In the genomic region with DNA sequence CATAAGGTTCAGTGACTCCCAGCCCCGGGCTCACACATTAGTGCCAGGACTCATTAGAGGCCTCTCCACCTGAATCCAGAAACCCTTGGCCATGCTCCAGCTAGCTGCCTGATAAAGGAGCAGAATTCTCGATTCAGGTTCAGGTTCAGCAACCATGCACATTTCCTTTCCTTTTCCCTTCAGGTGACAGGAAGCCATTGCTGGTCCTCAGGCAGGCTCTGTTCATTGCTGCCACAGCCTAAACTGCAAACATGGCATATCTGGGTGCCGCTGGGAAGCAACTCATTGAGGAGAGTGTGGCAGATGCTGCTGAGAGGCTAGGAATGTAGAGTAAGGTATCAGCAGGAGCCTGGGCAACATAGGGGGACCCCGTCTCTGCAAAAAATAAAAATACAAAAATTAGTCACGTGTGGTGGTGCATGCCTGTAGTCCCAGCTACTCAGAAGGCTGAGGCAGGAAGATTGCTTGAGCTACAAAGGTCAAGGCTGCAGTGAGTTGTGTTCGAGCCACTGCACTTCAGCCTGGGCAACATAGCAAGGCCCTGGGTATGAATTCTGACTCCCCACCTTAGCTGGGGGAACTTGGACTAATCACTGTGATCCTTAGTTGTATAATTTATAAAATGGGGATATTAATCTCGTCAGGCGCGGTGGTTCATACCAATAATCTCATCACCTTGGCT, we compare ENCODE assay signal across 1 cellular context.
TF ChIP-seq lines count a peak whose summit lies in the region.

No MANE protein-coding gene starts in this region.

TF ChIP-seq in Ishikawa, 13 proteins besides CTCF, POLR2A, EP300 and RAD21 (continued from another document):
- TF ChIP-seq, protein P1, sequence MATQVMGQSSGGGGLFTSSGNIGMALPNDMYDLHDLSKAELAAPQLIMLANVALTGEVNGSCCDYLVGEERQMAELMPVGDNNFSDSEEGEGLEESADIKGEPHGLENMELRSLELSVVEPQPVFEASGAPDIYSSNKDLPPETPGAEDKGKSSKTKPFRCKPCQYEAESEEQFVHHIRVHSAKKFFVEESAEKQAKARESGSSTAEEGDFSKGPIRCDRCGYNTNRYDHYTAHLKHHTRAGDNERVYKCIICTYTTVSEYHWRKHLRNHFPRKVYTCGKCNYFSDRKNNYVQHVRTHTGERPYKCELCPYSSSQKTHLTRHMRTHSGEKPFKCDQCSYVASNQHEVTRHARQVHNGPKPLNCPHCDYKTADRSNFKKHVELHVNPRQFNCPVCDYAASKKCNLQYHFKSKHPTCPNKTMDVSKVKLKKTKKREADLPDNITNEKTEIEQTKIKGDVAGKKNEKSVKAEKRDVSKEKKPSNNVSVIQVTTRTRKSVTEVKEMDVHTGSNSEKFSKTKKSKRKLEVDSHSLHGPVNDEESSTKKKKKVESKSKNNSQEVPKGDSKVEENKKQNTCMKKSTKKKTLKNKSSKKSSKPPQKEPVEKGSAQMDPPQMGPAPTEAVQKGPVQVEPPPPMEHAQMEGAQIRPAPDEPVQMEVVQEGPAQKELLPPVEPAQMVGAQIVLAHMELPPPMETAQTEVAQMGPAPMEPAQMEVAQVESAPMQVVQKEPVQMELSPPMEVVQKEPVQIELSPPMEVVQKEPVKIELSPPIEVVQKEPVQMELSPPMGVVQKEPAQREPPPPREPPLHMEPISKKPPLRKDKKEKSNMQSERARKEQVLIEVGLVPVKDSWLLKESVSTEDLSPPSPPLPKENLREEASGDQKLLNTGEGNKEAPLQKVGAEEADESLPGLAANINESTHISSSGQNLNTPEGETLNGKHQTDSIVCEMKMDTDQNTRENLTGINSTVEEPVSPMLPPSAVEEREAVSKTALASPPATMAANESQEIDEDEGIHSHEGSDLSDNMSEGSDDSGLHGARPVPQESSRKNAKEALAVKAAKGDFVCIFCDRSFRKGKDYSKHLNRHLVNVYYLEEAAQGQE (IDR thresholded peaks at IDR 0.05; ENCODE audit: low read depth), result no peak
- peak; percentile 90 for TF ChIP-seq NFIC (IDR thresholded peaks at IDR 0.05)
